Comparison of ENCODE assay signal across 8 cellular contexts in genomic region chr17:21285164-21286065, GRCh38. TPM values are rescaled to one million over a fixed set of nuclear protein-coding genes. Genes with fewer than 3 reads are reported as not detected.
DNase-seq lines count a peak whose midpoint lies in the region; ATAC-seq and TF ChIP-seq lines count a peak whose summit lies in the region.

No MANE protein-coding gene starts in this region.

- DNase-seq in activated T-cell treated with anti-CD3 and anti-CD28 coated beads, Interleukin-2, amount 50 U/mL, for 4 hours, result no peak
- DNase-seq in activated T-cell treated with anti-CD3 and anti-CD28 coated beads, Interleukin-2, amount 50 U/mL, for 1 hour, result no peak
- peak; percentile 68 for DNase-seq in RPMI7951 (ENCODE audit: low read depth)
- no peak for DNase-seq in natural killer cell
- DNase-seq in effector CD8-positive, alpha-beta T cell (lab: John Stamatoyannopoulos, UW), result no peak
- DNase-seq in AG20443 (ENCODE audit: low spot score), result no peak

- peak overlapping the region; percentile 96 for H3K4me3 Mint-ChIP-seq in activated T-cell treated with anti-CD3 and anti-CD28 coated beads, Interleukin-2, amount 50 U/mL, for 4 hours
- peak overlapping the region; percentile 96 for H3K4me3 Mint-ChIP-seq in natural killer cell

- H3K9ac ChIP-seq in endocrine pancreas (ENCODE audit: control insufficient read depth, insufficient read depth, low read length), result peak overlapping the region; percentile 44

- no peaks in the 10 kb centered on the region for H3K9me3 Mint-ChIP-seq in activated T-cell treated with anti-CD3 and anti-CD28 coated beads, Interleukin-2, amount 50 U/mL, for 4 hours
- H3K9me3 Mint-ChIP-seq in natural killer cell, result no peaks in the 10 kb centered on the region

- H3K27ac Mint-ChIP-seq in natural killer cell, result peak overlapping the region; percentile 96 to 99

- intact Hi-C loops in natural killer cell (cut with micrococcal nuclease), result loop anchor here (2.0 to 5.0 kb wide), 4 partner anchors 17 to 172 kb away; partner anchors contain the start of gene DHRS7B

- no peaks in the 10 kb centered on the region for H3K4me1 ChIP-seq in endocrine pancreas (ENCODE audit: control insufficient read depth, insufficient read depth, low read length)

- peaks cover 11% of the 10 kb centered on the region for H3K36me3 Mint-ChIP-seq in activated T-cell treated with anti-CD3 and anti-CD28 coated beads, Interleukin-2, amount 50 U/mL, for 4 hours (ENCODE audit: insufficient read depth)
- H3K36me3 Mint-ChIP-seq in natural killer cell, result no peaks in the 10 kb centered on the region

- no peak for ATAC-seq in activated T-cell treated with anti-CD3 and anti-CD28 coated beads, Interleukin-2, amount 50 U/mL, for 4 hours
- ATAC-seq in natural killer cell (no peak), GM19023 (IDR thresholded peaks at IDR 0.05; ENCODE audit: unreplicated experiment) (no peak)

- H3K4me1 Mint-ChIP-seq in activated T-cell treated with anti-CD3 and anti-CD28 coated beads, Interleukin-2, amount 50 U/mL, for 4 hours (ENCODE audit: low read depth), result peaks cover 50% of the 10 kb centered on the region
- peaks cover 41 to 66% of the 10 kb centered on the region in 2 donors for H3K4me1 Mint-ChIP-seq in natural killer cell

- H3K4me3 ChIP-seq in endocrine pancreas (ENCODE audit: control insufficient read depth, insufficient read depth, low read length), result peak overlapping the region; percentile 68

- TF ChIP-seq CTCF in natural killer cell (IDR thresholded peaks at IDR 0.05), result no peak

- H3K9me3 ChIP-seq in endocrine pancreas (ENCODE audit: control insufficient read depth, low read length), result no peaks in the 10 kb centered on the region

- no peaks in the 10 kb centered on the region for H3K36me3 ChIP-seq in endocrine pancreas (ENCODE audit: control insufficient read depth, insufficient read depth, low read length)

- peaks cover under 1% of the 10 kb centered on the region for H3K27me3 Mint-ChIP-seq in activated T-cell treated with anti-CD3 and anti-CD28 coated beads, Interleukin-2, amount 50 U/mL, for 4 hours (ENCODE audit: low read depth)
- H3K27me3 Mint-ChIP-seq in natural killer cell (ENCODE audit: low read depth in 2 of 2), result no peaks in the 10 kb centered on the region

- no peaks in the 10 kb centered on the region for H3K27me3 ChIP-seq in endocrine pancreas (ENCODE audit: control insufficient read depth, insufficient read depth, low read length)

RNA-seq across cellular contexts. Expression of gene MAP2K3, which starts 0.9 kb away (rescaled TPM):
- total RNA-seq in activated T-cell treated with anti-CD3 and anti-CD28 coated beads, Interleukin-2, amount 50 U/mL, for 4 hours, result 100 to 1,000 TPM; 216 to 260 (median 253) TPM
- 7.1 and 13.0 TPM in 2 replicates for total RNA-seq in RPMI7951 (2014; rRNA removed; shearing (Covaris generic))
- total RNA-seq in natural killer cell, result 100 to 1,000 TPM; 139 to 165 (median 162) TPM

RNA-seq across cellular contexts. Expression of gene NATD1, which starts 32.2 kb away (rescaled TPM):
- total RNA-seq in activated T-cell treated with anti-CD3 and anti-CD28 coated beads, Interleukin-2, amount 50 U/mL, for 4 hours, result under 1 TPM; 0.73 to 0.98 (median 0.90) TPM
- total RNA-seq in RPMI7951 (2014; rRNA removed; shearing (Covaris generic)), result 0.72 and 0.88 TPM in 2 replicates
- total RNA-seq in natural killer cell, result 10 to 100 TPM; 10.9 to 16.3 (median 14.1) TPM
